9 cellular contexts compared by ENCODE assay signal in genomic region chrX:111168314-111168713, GRCh38.
A peak's percentile ranks its signal among the peaks of the same experiment; 100 is the strongest.
DNase-seq lines count a peak whose midpoint lies in the region; ATAC-seq and TF ChIP-seq lines count a peak whose summit lies in the region.
"Had no signal": no experiment of that assay in that cellular context is flagged by ENCODE, and none has a peak within 500 bp of the region (broad histone marks: within the 10 kb centered on the region; RNA-seq: fewer than 3 reads in every experiment).

No MANE protein-coding gene starts in this region.

- intact Hi-C loops in natural killer cell (cut with micrococcal nuclease) (no loop called here), uterus (cut with DNase I; ENCODE audit: low total_unique reads) (no loop called here)

- H3K27me3 Mint-ChIP-seq in natural killer cell treated with Interleukin-12 subunit alpha and Interleukin-12 subunit beta and Interleukin-15 and Interleukin-18, amount 100 ng/mL, for 72 hours: peaks cover 0 to 17% of the 10 kb centered on the region in 2 donors
- peaks cover 0 to 27% of the 10 kb centered on the region in 2 donors for H3K27me3 Mint-ChIP-seq in natural killer cell (ENCODE audit: low read depth in 2 of 2)
- H3K27me3 Mint-ChIP-seq: memory B cell had no signal

- peak overlapping the region; percentile 39 to 43 for H3K27ac Mint-ChIP-seq in natural killer cell treated with Interleukin-12 subunit alpha and Interleukin-12 subunit beta and Interleukin-15 and Interleukin-18, amount 100 ng/mL, for 72 hours
- H3K27ac Mint-ChIP-seq in natural killer cell: no peak overlapping the region
- H3K27ac Mint-ChIP-seq: memory B cell had no signal

- DNase-seq in natural killer cell treated with Interleukin-12 subunit alpha and Interleukin-12 subunit beta and Interleukin-15 and Interleukin-18, amount 100 ng/mL, for 72 hours (ENCODE audit: low spot score): no peak
- DNase-seq in natural killer cell (no peak), NCI-H748 treated with DMSO at 0.1 percent for 48 hours (lab: John Stamatoyannopoulos, UW) (peak; percentile 26), erythroblast (lab: John Stamatoyannopoulos, UW) (peak; percentile 0 to 20), uterus (no peak), AG08395 (ENCODE audit: low spot score) (no peak)

- no peak overlapping the region for H3K27ac ChIP-seq in uterus

- no peak for ATAC-seq in natural killer cell treated with Interleukin-12 subunit alpha and Interleukin-12 subunit beta and Interleukin-15 and Interleukin-18, amount 100 ng/mL, for 72 hours
- ATAC-seq in natural killer cell (no peak), GM19395 (IDR thresholded peaks at IDR 0.05; ENCODE audit: unreplicated experiment) (no peak), HG03354 (IDR thresholded peaks at IDR 0.05; ENCODE audit: poor library complexity, severe bottlenecking, unreplicated experiment) (no peak)

- H3K4me1 Mint-ChIP-seq in natural killer cell treated with Interleukin-12 subunit alpha and Interleukin-12 subunit beta and Interleukin-15 and Interleukin-18, amount 100 ng/mL, for 72 hours (ENCODE audit: low read depth in 2 of 2): peaks cover 0 to 14% of the 10 kb centered on the region in 2 donors
- H3K4me1 Mint-ChIP-seq in natural killer cell: peaks cover 0 to 5% of the 10 kb centered on the region in 2 donors

- no peak for TF ChIP-seq CTCF in natural killer cell (IDR thresholded peaks at IDR 0.05)
- peak in 3 of 4 experiments; percentile 19 to 42 (median 20) for TF ChIP-seq CTCF in uterus (IDR thresholded peaks at IDR 0.05)

- no peaks in the 10 kb centered on the region for H3K36me3 ChIP-seq in uterus

- H3K4me3 ChIP-seq in uterus: no peak overlapping the region

- H3K9me3 Mint-ChIP-seq in natural killer cell treated with Interleukin-12 subunit alpha and Interleukin-12 subunit beta and Interleukin-15 and Interleukin-18, amount 100 ng/mL, for 72 hours: no peaks in the 10 kb centered on the region
- no peaks in the 10 kb centered on the region for H3K9me3 Mint-ChIP-seq in natural killer cell
- H3K9me3 Mint-ChIP-seq: memory B cell had no signal

- no peak for TF ChIP-seq POLR2A in erythroblast (IDR thresholded peaks at IDR 0.05; ENCODE audit: low read length)
- TF ChIP-seq POLR2A in uterus (IDR thresholded peaks at IDR 0.05): no peak

- H3K36me3 Mint-ChIP-seq in natural killer cell treated with Interleukin-12 subunit alpha and Interleukin-12 subunit beta and Interleukin-15 and Interleukin-18, amount 100 ng/mL, for 72 hours: no peaks in the 10 kb centered on the region
- no peaks in the 10 kb centered on the region for H3K36me3 Mint-ChIP-seq in natural killer cell
- H3K36me3 Mint-ChIP-seq: memory B cell had no signal

- H3K9me3 ChIP-seq in uterus: no peaks in the 10 kb centered on the region

- H3K27me3 ChIP-seq in uterus: no peaks in the 10 kb centered on the region

- H3K4me1 ChIP-seq in uterus: no peaks in the 10 kb centered on the region

- H3K4me3 Mint-ChIP-seq in natural killer cell treated with Interleukin-12 subunit alpha and Interleukin-12 subunit beta and Interleukin-15 and Interleukin-18, amount 100 ng/mL, for 72 hours: no peak overlapping the region
- no peak overlapping the region for H3K4me3 Mint-ChIP-seq in natural killer cell
- H3K4me3 Mint-ChIP-seq: memory B cell had no signal

Comparison
In these comparisons a context has a peak if more than half of its experiments do, and no peak if none do; other contexts are left out.
1. H3K27ac Mint-ChIP-seq: peak in natural killer cell treated with Interleukin-12 subunit alpha and Interleukin-12 subunit beta and Interleukin-15 and Interleukin-18, amount 100 ng/mL, for 72 hours (2 of 2); none in natural killer cell (0 of 2).
2. DNase-seq: peak in NCI-H748 treated with DMSO at 0.1 percent for 48 hours (single experiment) and erythroblast (2 of 2); none in natural killer cell treated with Interleukin-12 subunit alpha and Interleukin-12 subunit beta and Interleukin-15 and Interleukin-18, amount 100 ng/mL, for 72 hours (single experiment), natural killer cell (single experiment), uterus (0 of 2) and AG08395 (single experiment).